ENCODE assay signal across 1 cellular context in genomic region chr9:69672828-69673640, GRCh38.
TF ChIP-seq lines count a peak whose summit lies in the region.

No MANE protein-coding gene starts in this region.

TF ChIP-seq in HepG2, 621 proteins besides CTCF, POLR2A, EP300 and RAD21 (continued from another document and continues in another):
- peak; percentile 64; the same call in 1 of the 2 replicates for TF ChIP-seq ZNF512B (CRISPR knock-in tag; IDR thresholded peaks at IDR 0.05; ENCODE audit: borderline replicate concordance)
- TF ChIP-seq TMF1 (CRISPR knock-in tag; IDR thresholded peaks at IDR 0.05; ENCODE audit: low read depth), result no peak
- TF ChIP-seq ZNF652 (CRISPR knock-in tag; IDR thresholded peaks at IDR 0.05; ENCODE audit: borderline replicate concordance, low read depth), result 0 out of 2 replicates have a peak, but pooled peaks have one; percentile 13
- no peak for TF ChIP-seq SP4 (CRISPR knock-in tag; IDR thresholded peaks at IDR 0.05)
- TF ChIP-seq ATM (IDR thresholded peaks at IDR 0.05; ENCODE audit: borderline replicate concordance), result no peak
- TF ChIP-seq ZNF280B (CRISPR knock-in tag; IDR thresholded peaks at IDR 0.05; ENCODE audit: borderline replicate concordance), result peak; percentile 52; the same call in 1 of the 2 replicates
- TF ChIP-seq ZNF317 (CRISPR knock-in tag; IDR thresholded peaks at IDR 0.05), result 0 out of 2 replicates have a peak, but pooled peaks have one; percentile 27
- peak; percentile 65 for TF ChIP-seq RBM39 (IDR thresholded peaks at IDR 0.05; ENCODE audit: low read depth, low read length, poor library complexity, severe bottlenecking)
- TF ChIP-seq ZNF777 (CRISPR knock-in tag; IDR thresholded peaks at IDR 0.05), result peak; percentile 78
- 0 out of 2 replicates have a peak, but pooled peaks have one; percentile 30 for TF ChIP-seq TSC22D2 (CRISPR knock-in tag; IDR thresholded peaks at IDR 0.05; ENCODE audit: borderline replicate concordance)
- peak; percentile 59; the same call in 1 of the 2 replicates for TF ChIP-seq ZNF768 (CRISPR knock-in tag; IDR thresholded peaks at IDR 0.05)
- peak; percentile 91 for TF ChIP-seq KDM2A (CRISPR knock-in tag; IDR thresholded peaks at IDR 0.05; ENCODE audit: borderline replicate concordance, low read depth)
- TF ChIP-seq ZNF292 (CRISPR knock-in tag; IDR thresholded peaks at IDR 0.05; ENCODE audit: borderline replicate concordance, low read depth), result peak; percentile 59; the same call in 1 of the 2 replicates
- peak; percentile 44; the same call in 1 of the 2 replicates for TF ChIP-seq IRX3 (CRISPR knock-in tag; IDR thresholded peaks at IDR 0.05; ENCODE audit: borderline replicate concordance, low read depth)
- no peak for TF ChIP-seq SMYD3 (CRISPR knock-in tag; IDR thresholded peaks at IDR 0.05)
- TF ChIP-seq ZNF274 (CRISPR knock-in tag; IDR thresholded peaks at IDR 0.05), result no peak; the same call in 1 of the 2 replicates
- peak; percentile 75; the same call in 1 of the 2 replicates for TF ChIP-seq ZNF598 (CRISPR knock-in tag; IDR thresholded peaks at IDR 0.05; ENCODE audit: borderline replicate concordance)
- TF ChIP-seq ARNT2 (CRISPR knock-in tag; IDR thresholded peaks at IDR 0.05; ENCODE audit: low read depth), result 0 out of 2 replicates have a peak, but pooled peaks have one; percentile 42
- peak; percentile 58; the same call in 1 of the 2 replicates for TF ChIP-seq MXD1 (CRISPR knock-in tag; IDR thresholded peaks at IDR 0.05)
- 0 out of 2 replicates have a peak, but pooled peaks have one; percentile 48 for TF ChIP-seq IRF9 (CRISPR knock-in tag; IDR thresholded peaks at IDR 0.05; ENCODE audit: borderline replicate concordance)
- TF ChIP-seq SOX5 (CRISPR knock-in tag; IDR thresholded peaks at IDR 0.05; ENCODE audit: borderline replicate concordance), result 0 out of 2 replicates have a peak, but pooled peaks have one; percentile 12
- TF ChIP-seq TFDP2 (CRISPR knock-in tag; IDR thresholded peaks at IDR 0.05), result peak; percentile 70
- TF ChIP-seq ZBTB20 (CRISPR knock-in tag; IDR thresholded peaks at IDR 0.05; ENCODE audit: borderline replicate concordance, low read depth), result 0 out of 2 replicates have a peak, but pooled peaks have one; percentile 43
- TF ChIP-seq RFXAP (CRISPR knock-in tag; IDR thresholded peaks at IDR 0.05; ENCODE audit: borderline replicate concordance), result peak; percentile 31; the same call in 1 of the 2 replicates
- TF ChIP-seq ZBED4 (CRISPR knock-in tag; IDR thresholded peaks at IDR 0.05; ENCODE audit: borderline replicate concordance), result peak; percentile 65; the same call in 1 of the 2 replicates
- TF ChIP-seq ZNF589 (CRISPR knock-in tag; conservative IDR thresholded peaks at IDR 0.05), result no peak
- TF ChIP-seq ZGPAT (CRISPR knock-in tag; IDR thresholded peaks at IDR 0.05), result peak; percentile 55; the same call in 1 of the 2 replicates
- TF ChIP-seq GABPB1 (CRISPR knock-in tag; IDR thresholded peaks at IDR 0.05), result peak; percentile 63; the same call in 1 of the 2 replicates
- peak; percentile 23; the same call in 1 of the 2 replicates for TF ChIP-seq PITX1 (CRISPR knock-in tag; IDR thresholded peaks at IDR 0.05)
- TF ChIP-seq SPEN (CRISPR knock-in tag; IDR thresholded peaks at IDR 0.05; ENCODE audit: low read depth), result 0 out of 2 replicates have a peak, but pooled peaks have one; percentile 32
- 0 out of 2 replicates have a peak, but pooled peaks have one; percentile 44 for TF ChIP-seq KAT8 (CRISPR knock-in tag; IDR thresholded peaks at IDR 0.05)
- TF ChIP-seq ZNF451 (CRISPR knock-in tag; IDR thresholded peaks at IDR 0.05), result 0 out of 2 replicates have a peak, but pooled peaks have one; percentile 63
- peak; percentile 49; the same call in 1 of the 2 replicates for TF ChIP-seq ZNF205 (CRISPR knock-in tag; IDR thresholded peaks at IDR 0.05)
- TF ChIP-seq HNF1B (CRISPR knock-in tag; IDR thresholded peaks at IDR 0.05), result peak; percentile 71
- no peak for TF ChIP-seq NR0B2 (CRISPR knock-in tag; IDR thresholded peaks at IDR 0.05)
- TF ChIP-seq NFKBIZ (CRISPR knock-in tag; IDR thresholded peaks at IDR 0.05), result no peak
- no peak; the same call in 1 of the 2 replicates for TF ChIP-seq MIER3 (CRISPR knock-in tag; IDR thresholded peaks at IDR 0.05; ENCODE audit: borderline replicate concordance)
- no peak for TF ChIP-seq ATAD3A (CRISPR knock-in tag; IDR thresholded peaks at IDR 0.05)
- 0 out of 2 replicates have a peak, but pooled peaks have one; percentile 57 for TF ChIP-seq MEIS2 (CRISPR knock-in tag; IDR thresholded peaks at IDR 0.05)
- peak; percentile 90 for TF ChIP-seq ZNF800 (CRISPR knock-in tag; IDR thresholded peaks at IDR 0.05)
- TF ChIP-seq PCBP1 (IDR thresholded peaks at IDR 0.05; ENCODE audit: borderline replicate concordance, low read depth, low read length), result no peak
- TF ChIP-seq POGZ (CRISPR knock-in tag; IDR thresholded peaks at IDR 0.05), result peak; percentile 25; the same call in 1 of the 2 replicates
- TF ChIP-seq ZNF746 (CRISPR knock-in tag; IDR thresholded peaks at IDR 0.05), result 0 out of 2 replicates have a peak, but pooled peaks have one; percentile 43
- peak; percentile 44; the same call in 1 of the 2 replicates for TF ChIP-seq ERF (CRISPR knock-in tag; IDR thresholded peaks at IDR 0.05)
- peak; percentile 54; the same call in 1 of the 2 replicates for TF ChIP-seq MAX (IDR thresholded peaks at IDR 0.05)
